In the genomic region with DNA sequence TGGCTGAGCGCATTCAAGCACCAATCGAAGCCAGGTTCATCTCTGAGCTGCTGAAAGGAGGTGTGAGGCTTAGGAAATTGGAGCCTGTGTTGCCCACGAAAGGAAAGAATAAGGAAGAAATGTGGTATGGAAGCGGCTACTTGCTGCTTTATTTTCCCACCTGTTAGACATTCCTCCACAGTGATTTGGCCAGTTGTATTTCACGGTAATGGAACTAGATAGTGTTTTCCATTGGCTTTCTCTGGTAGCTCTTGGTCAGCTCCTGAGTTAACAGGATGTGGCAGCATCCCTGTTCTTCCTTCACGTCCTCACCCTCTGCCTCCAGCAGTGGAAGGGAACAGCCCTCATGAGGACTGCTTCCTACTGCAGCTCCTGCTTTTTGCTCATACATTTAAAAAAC, we compare ENCODE assay signal across 25 cellular contexts.
"Had no signal": no experiment of that assay in that cellular context is flagged by ENCODE, and none has a peak within 500 bp of the region (broad histone marks: within the 10 kb centered on the region; RNA-seq: fewer than 3 reads in every experiment).

No MANE protein-coding gene starts in this region.

- H3K4me3 Mint-ChIP-seq: activated T-cell treated with anti-CD3 and anti-CD28 coated beads, Interleukin-2, amount 50 U/mL, for 72 hours; mesothelial cell of epicardium; nephron progenitor cell; WTC11 had no signal

- H3K4me3 ChIP-seq: adrenal gland, ascending aorta, left lung, lung, right lobe of liver, testis, vagina had no signal

- H3K27me3 ChIP-seq: adrenal gland, ascending aorta, brain microvascular endothelial cell, foreskin keratinocyte, left lung, right lobe of liver, testis, vagina had no signal

- H3K27ac Mint-ChIP-seq: activated T-cell treated with anti-CD3 and anti-CD28 coated beads, Interleukin-2, amount 50 U/mL, for 72 hours; mesothelial cell of epicardium; nephron progenitor cell; WTC11 had no signal

- DNase-seq: activated CD8-positive, alpha-beta memory T cell treated with anti-CD3 and anti-CD28 coated beads, Interleukin-2, amount 50 U/mL, for 48 hours; activated effector memory CD4-positive, alpha-beta T cell treated with anti-CD3 and anti-CD28 coated beads, Interleukin-2, amount 50 U/mL, for 16 hours; activated naive CD4-positive, alpha-beta T cell treated with anti-CD3 and anti-CD28 coated beads, Interleukin-2, amount 50 U/mL, for 16 hours; activated T-cell treated with anti-CD3 and anti-CD28 coated beads, Interleukin-2, amount 50 U/mL, for 72 hours; brain microvascular endothelial cell; caudate nucleus; dermis blood vessel endothelial cell; effector memory CD4-positive, alpha-beta T cell; foreskin keratinocyte; left lung; nephron progenitor cell; nucleus accumbens; small intestine; stimulated activated CD4-positive, alpha-beta T cell treated with anti-CD3 and anti-CD28 coated beads, Interleukin-2, amount 100 ng/mL, for 24 hours; stimulated activated naive CD4-positive, alpha-beta T cell; T1000; testis; trophoblast cell had no signal

- H3K9me3 Mint-ChIP-seq: activated T-cell treated with anti-CD3 and anti-CD28 coated beads, Interleukin-2, amount 50 U/mL, for 72 hours; mesothelial cell of epicardium; nephron progenitor cell; WTC11 had no signal

- H3K4me1 Mint-ChIP-seq: mesothelial cell of epicardium, nephron progenitor cell, WTC11 had no signal

- H3K4me1 ChIP-seq: foreskin keratinocyte, testis had no signal

- ATAC-seq: activated T-cell treated with anti-CD3 and anti-CD28 coated beads, Interleukin-2, amount 50 U/mL, for 72 hours; foreskin keratinocyte; left lung; right lobe of liver; WTC11 had no signal

- H3K9me3 ChIP-seq: adrenal gland, ascending aorta, left lung, right lobe of liver, testis, vagina had no signal

- H3K27ac ChIP-seq: adrenal gland, ascending aorta, brain microvascular endothelial cell, foreskin keratinocyte, left lung, testis, vagina had no signal
